ENCODE assay signal across 13 cellular contexts in the genomic region with DNA sequence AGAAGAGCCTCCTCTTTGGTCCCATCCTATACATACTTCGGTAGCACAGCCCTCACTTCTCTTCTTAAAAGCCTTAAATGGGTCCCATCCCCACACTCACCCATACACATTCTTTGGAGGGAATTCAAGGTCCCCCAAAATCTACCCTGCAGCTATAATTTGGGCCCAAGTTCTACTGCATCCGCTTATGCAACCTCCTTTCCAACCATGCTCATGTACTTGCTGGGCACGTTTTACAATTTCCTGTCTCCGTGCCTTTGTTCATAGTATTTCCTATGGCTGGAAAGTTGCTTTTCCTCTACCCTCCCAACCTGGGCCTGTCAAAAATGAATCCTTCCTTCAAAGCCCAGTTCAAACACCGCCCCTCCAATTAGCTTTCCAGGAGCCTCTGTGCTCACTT.
DNase-seq lines count a peak whose midpoint lies in the region; ATAC-seq and FAIRE-seq lines count a peak whose summit lies in the region.
"Had no signal": no experiment of that assay in that cellular context is flagged by ENCODE, and none has a peak within 500 bp of the region (broad histone marks: within the 10 kb centered on the region; RNA-seq: fewer than 3 reads in every experiment).

No MANE protein-coding gene starts in this region.

- peak overlapping the region in 2 of 4 donors; percentile 15 to 47 for H3K4me3 Mint-ChIP-seq in CD4-positive, CD25-positive, alpha-beta regulatory T cell
- no peak overlapping the region for H3K4me3 Mint-ChIP-seq in dendritic cell treated with granulocyte-macrophage colony-stimulating factor and Interleukin-4, amounts not matched to agents 40 ng/mL and 50 ng/mL, for 4 days
- H3K4me3 Mint-ChIP-seq: stimulated activated naive CD8-positive, alpha-beta T cell treated with anti-CD3 and anti-CD28 coated beads, Interleukin-15, Interleukin-2, amounts not matched to agents 100 ng/mL and 50 ng/mL, for 24 hours had no signal

- no peaks in the 10 kb centered on the region for H3K27me3 ChIP-seq in CD4-positive, CD25-positive, alpha-beta regulatory T cell (ENCODE audit: control insufficient read depth, insufficient read depth, low read length)
- H3K27me3 ChIP-seq in HUES64 (ENCODE audit: insufficient read depth, low read length) (no peaks in the 10 kb centered on the region), trophoblast cell (ENCODE audit: insufficient read depth, low read length) (no peaks in the 10 kb centered on the region)
- H3K27me3 ChIP-seq: ovary had no signal

- H3K9ac ChIP-seq in HUES64 (ENCODE audit: low read depth, low read length) (no peak overlapping the region), trophoblast cell (ENCODE audit: low read length) (no peak overlapping the region)
- H3K9ac ChIP-seq: GM23248 had no signal

- peaks cover 27 to 44% (median 29%) of the 10 kb centered on the region in 4 donors for H3K4me1 Mint-ChIP-seq in CD4-positive, CD25-positive, alpha-beta regulatory T cell
- H3K4me1 Mint-ChIP-seq in dendritic cell treated with granulocyte-macrophage colony-stimulating factor and Interleukin-4, amounts not matched to agents 40 ng/mL and 50 ng/mL, for 4 days (ENCODE audit: low read depth) = peaks cover 27% of the 10 kb centered on the region

- no peaks in the 10 kb centered on the region for H3K79me1 ChIP-seq in trophoblast cell (ENCODE audit: low read length)

- no peak overlapping the region for H2AFZ ChIP-seq in trophoblast cell (ENCODE audit: insufficient read depth, low read length, poor library complexity)
- H2AFZ ChIP-seq: GM23248 had no signal

- H3K9me3 ChIP-seq in CD4-positive, CD25-positive, alpha-beta regulatory T cell (ENCODE audit: control insufficient read depth in 2 of 2, low read length in 2 of 2) = no peaks in the 10 kb centered on the region
- H3K9me3 ChIP-seq in HUES64 (ENCODE audit: insufficient read depth, low read depth, low read length) (no peaks in the 10 kb centered on the region), trophoblast cell (ENCODE audit: insufficient read depth, low read depth, low read length) (no peaks in the 10 kb centered on the region)
- H3K9me3 ChIP-seq: ovary had no signal

- peaks cover 53% of the 10 kb centered on the region for H3K36me3 ChIP-seq in CD4-positive, CD25-positive, alpha-beta regulatory T cell (ENCODE audit: control insufficient read depth, insufficient read depth, low read length)
- H3K36me3 ChIP-seq in HUES64 (ENCODE audit: insufficient read depth, low read length) = peaks cover 51% of the 10 kb centered on the region
- H3K36me3 ChIP-seq in trophoblast cell (ENCODE audit: control insufficient read depth in 1 of 2, insufficient read depth in 2 of 2, low read length in 2 of 2) = peaks cover 12 to 25% of the 10 kb centered on the region in 2 experiments
- H3K36me3 ChIP-seq: ovary had no signal

- H3K4me2 ChIP-seq in trophoblast cell (ENCODE audit: low read length) = no peak overlapping the region

- no peak overlapping the region for H2BK12ac ChIP-seq in trophoblast cell (ENCODE audit: low read length)

- no peak for ATAC-seq in CD4-positive, CD25-positive, alpha-beta regulatory T cell (ENCODE audit: low read depth in 2 of 2)

- H4K91ac ChIP-seq in trophoblast cell (ENCODE audit: low read depth, low read length) = no peak overlapping the region

- FAIRE-seq in HTR-8/SVneo (lab: Jason Lieb, UNC) = no peak

- H3K27me3 Mint-ChIP-seq in CD4-positive, CD25-positive, alpha-beta regulatory T cell = no peaks in the 10 kb centered on the region
- H3K27me3 Mint-ChIP-seq in dendritic cell treated with granulocyte-macrophage colony-stimulating factor and Interleukin-4, amounts not matched to agents 40 ng/mL and 50 ng/mL, for 4 days = no peaks in the 10 kb centered on the region
- H3K27me3 Mint-ChIP-seq: stimulated activated naive CD8-positive, alpha-beta T cell treated with anti-CD3 and anti-CD28 coated beads, Interleukin-15, Interleukin-2, amounts not matched to agents 100 ng/mL and 50 ng/mL, for 24 hours had no signal

- WGBS in HUES64 = 88% methylated on average over 5 of the region's 5 CpGs
- WGBS in trophoblast cell (ENCODE audit: extremely low coverage, insufficient coverage, insufficient read length) = no CpG with 5 or more reads among the region's 5 CpGs

- peaks cover 63% of the 10 kb centered on the region for H3K4me1 ChIP-seq in CD4-positive, CD25-positive, alpha-beta regulatory T cell (ENCODE audit: control insufficient read depth, insufficient read depth, low read length, poor library complexity, severe bottlenecking)
- peaks cover 60% of the 10 kb centered on the region for H3K4me1 ChIP-seq in HUES64 (ENCODE audit: insufficient read depth, low read length)
- H3K4me1 ChIP-seq in trophoblast cell (ENCODE audit: control insufficient read depth in 1 of 2, insufficient read depth in 2 of 2, low read length in 2 of 2) = peaks cover 6 to 7% of the 10 kb centered on the region in 2 experiments

- peaks cover 21% of the 10 kb centered on the region for H3K36me3 Mint-ChIP-seq in CD4-positive, CD25-positive, alpha-beta regulatory T cell
- H3K36me3 Mint-ChIP-seq in dendritic cell treated with granulocyte-macrophage colony-stimulating factor and Interleukin-4, amounts not matched to agents 40 ng/mL and 50 ng/mL, for 4 days (ENCODE audit: low read depth) = peaks cover 41% of the 10 kb centered on the region

- H2BK120ac ChIP-seq in trophoblast cell (ENCODE audit: insufficient read depth, low read length, poor library complexity) = no peak overlapping the region

- H3K9me3 Mint-ChIP-seq in CD4-positive, CD25-positive, alpha-beta regulatory T cell = no peaks in the 10 kb centered on the region
- no peaks in the 10 kb centered on the region for H3K9me3 Mint-ChIP-seq in dendritic cell treated with granulocyte-macrophage colony-stimulating factor and Interleukin-4, amounts not matched to agents 40 ng/mL and 50 ng/mL, for 4 days
- H3K9me3 Mint-ChIP-seq: activated T-helper 2 cell treated with anti-CD3 and anti-CD28 coated beads, Interferon-gamma antibody, Interleukin-2, Interleukin-4, amounts not matched to agents 10 μg/mL and 5 μg/mL and 100 μg/mL, durations not matched to agents 14 hours and 24 hours and 36 hours; stimulated activated naive CD8-positive, alpha-beta T cell treated with anti-CD3 and anti-CD28 coated beads, Interleukin-15, Interleukin-2, amounts not matched to agents 100 ng/mL and 50 ng/mL, for 24 hours had no signal

- no peak overlapping the region for H2AK5ac ChIP-seq in trophoblast cell (ENCODE audit: low read length)

- H3K4me3 ChIP-seq in CD4-positive, CD25-positive, alpha-beta regulatory T cell (ENCODE audit: low read depth, low read length) = peak overlapping the region; percentile 17
- no peak overlapping the region for H3K4me3 ChIP-seq in HUES64 (ENCODE audit: low read length)
- H3K4me3 ChIP-seq in trophoblast cell (ENCODE audit: low read depth, low read length) = no peak overlapping the region
- H3K4me3 ChIP-seq: GM23248, ovary had no signal

- H3K79me2 ChIP-seq in trophoblast cell (ENCODE audit: control insufficient read depth, insufficient read depth, low read length, poor library complexity) = peaks cover 4% of the 10 kb centered on the region

- H2BK5ac ChIP-seq in trophoblast cell (ENCODE audit: low read depth, low read length, poor library complexity) = no peak overlapping the region

- no peak overlapping the region for H4K8ac ChIP-seq in trophoblast cell (ENCODE audit: low read depth, low read length)

- no peak for DNase-seq in CD4-positive, CD25-positive, alpha-beta regulatory T cell
- no peak for DNase-seq in trophoblast cell
- no peak for DNase-seq in posterior cingulate gyrus
- no peak for DNase-seq in HTR-8/SVneo (ENCODE audit: insufficient read length, low spot score)
- no peak for DNase-seq in 8988T
- no peak for DNase-seq in NCI-H526 treated with DMSO at 0.1 percent for 48 hours (lab: John Stamatoyannopoulos, UW)
- DNase-seq: GM23248, NCI-H1436, ovary had no signal

- peak overlapping the region in 2 of 3 donors; percentile 45 to 55 for H3K27ac Mint-ChIP-seq in CD4-positive, CD25-positive, alpha-beta regulatory T cell
- H3K27ac Mint-ChIP-seq in dendritic cell treated with granulocyte-macrophage colony-stimulating factor and Interleukin-4, amounts not matched to agents 40 ng/mL and 50 ng/mL, for 4 days = peak overlapping the region; percentile 61
- H3K27ac Mint-ChIP-seq: activated T-helper 2 cell treated with anti-CD3 and anti-CD28 coated beads, Interferon-gamma antibody, Interleukin-2, Interleukin-4, amounts not matched to agents 10 μg/mL and 5 μg/mL and 100 μg/mL, durations not matched to agents 14 hours and 24 hours and 36 hours; stimulated activated naive CD8-positive, alpha-beta T cell treated with anti-CD3 and anti-CD28 coated beads, Interleukin-15, Interleukin-2, amounts not matched to agents 100 ng/mL and 50 ng/mL, for 24 hours had no signal

- H3K4ac ChIP-seq in trophoblast cell (ENCODE audit: low read depth, low read length) = no peak overlapping the region

- no peak overlapping the region for H3K23ac ChIP-seq in trophoblast cell (ENCODE audit: low read length)

- H3K18ac ChIP-seq in trophoblast cell (ENCODE audit: low read length) = peak overlapping the region; percentile 28

- H3K14ac ChIP-seq in trophoblast cell (ENCODE audit: low read length) = no peak overlapping the region

- no peak overlapping the region for H4K12ac ChIP-seq in trophoblast cell (ENCODE audit: low read depth, low read length)

- H3K27ac ChIP-seq in CD4-positive, CD25-positive, alpha-beta regulatory T cell (ENCODE audit: insufficient read depth, low read length, poor library complexity, severe bottlenecking) = peak overlapping the region; percentile 6
- H3K27ac ChIP-seq in HUES64 (ENCODE audit: low read depth, low read length) (peak overlapping the region; percentile 28; the same call in 1 of the 2 replicates), trophoblast cell (ENCODE audit: low read depth, low read length) (no peak overlapping the region)
- H3K27ac ChIP-seq: GM23248, ovary had no signal

- intact Hi-C loops in dendritic cell treated with granulocyte-macrophage colony-stimulating factor and Interleukin-4, amounts not matched to agents 40 ng/mL and 50 ng/mL, for 4 days (cut with micrococcal nuclease) = no loop called here
- intact Hi-C loops in posterior cingulate gyrus (cut with DNase I) = no loop called here
